Comparison of ENCODE assay signal across 22 cellular contexts in the genomic region with DNA sequence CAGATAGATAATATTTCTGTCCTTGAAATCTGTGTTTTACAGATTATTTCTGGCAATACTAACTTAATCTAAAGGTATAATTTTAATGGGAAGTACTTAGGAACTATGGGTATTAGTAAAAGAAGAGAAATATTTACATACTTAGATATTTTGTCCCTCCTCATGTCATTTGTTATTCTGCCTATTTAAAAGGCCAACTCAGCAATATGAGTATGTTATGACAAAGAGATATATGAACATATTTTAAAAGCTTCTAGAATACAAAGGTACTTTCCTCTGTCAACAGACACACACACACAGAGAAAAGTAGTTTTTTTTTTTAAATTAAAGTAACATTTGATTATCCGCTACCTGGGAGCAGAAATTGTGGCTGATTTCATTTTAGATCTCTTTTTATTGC. TPM values are rescaled to one million over a fixed set of nuclear protein-coding genes. Genes with fewer than 3 reads are reported as not detected.
"Had no signal": no experiment of that assay in that cellular context is flagged by ENCODE, and none has a peak within 500 bp of the region (broad histone marks: within the 10 kb centered on the region; RNA-seq: fewer than 3 reads in every experiment).

No MANE protein-coding gene starts in this region.

- H3K9me3 ChIP-seq: gastroesophageal sphincter, spleen, upper lobe of left lung had no signal

- H3K4me1 ChIP-seq: upper lobe of left lung had no signal

- ATAC-seq: activated T-cell treated with anti-CD3 and anti-CD28 coated beads, Interleukin-2, amount 50 U/mL, for 72 hours; gastroesophageal sphincter; left ventricle myocardium superior; naive thymus-derived CD8-positive, alpha-beta T cell; stimulated activated naive CD8-positive, alpha-beta T cell treated with anti-CD3 and anti-CD28 coated beads, Interleukin-15, Interleukin-2, amounts not matched to agents 100 U/mL and 50 U/mL, for 24 hours had no signal

- DNase-seq: activated CD4-positive, alpha-beta memory T cell treated with anti-CD3 and anti-CD28 coated beads, Interleukin-2, amount 10 ng/mL, durations not matched to agents 7 days and 5 days; activated CD4-positive, alpha-beta T cell treated with anti-CD3 and anti-CD28 coated beads, Interleukin-2, amount 10 ng/mL, durations not matched to agents 24 days and 14 days; activated effector memory CD4-positive, alpha-beta T cell treated with Interleukin-2 at 50 U/mL for 16 hours; activated naive CD4-positive, alpha-beta T cell treated with anti-CD3 and anti-CD28 coated beads for 36 hours; activated naive CD8-positive, alpha-beta T cell treated with anti-CD3 and anti-CD28 coated beads, Interleukin-2, amount 10 ng/mL, durations not matched to agents 7 days and 5 days; activated T-cell treated with anti-CD3 and anti-CD28 coated beads, Interleukin-2, amount 50 U/mL, for 72 hours; amniotic stem cell; dermis blood vessel endothelial cell; effector CD8-positive, alpha-beta T cell; head of caudate nucleus; hypothalamus; left ventricle myocardium superior; mammary epithelial cell; naive thymus-derived CD8-positive, alpha-beta T cell; retina; spleen; stimulated activated CD4-positive, alpha-beta T cell treated with anti-CD3 and anti-CD28 coated beads, Interleukin-4, amount 100 ng/mL, for 24 hours; stimulated activated naive CD8-positive, alpha-beta T cell treated with anti-CD3 and anti-CD28 coated beads, Interleukin-15, Interleukin-2, amounts not matched to agents 100 U/mL and 50 U/mL, for 24 hours; upper lobe of left lung had no signal

- H3K27me3 Mint-ChIP-seq: activated CD4-positive, alpha-beta memory T cell treated with anti-CD3 and anti-CD28 coated beads, Interleukin-2, amount 10 ng/mL, durations not matched to agents 7 days and 5 days; activated CD4-positive, alpha-beta T cell treated with anti-CD3 and anti-CD28 coated beads, Interleukin-2, amount 10 ng/mL, durations not matched to agents 24 days and 14 days; activated naive CD8-positive, alpha-beta T cell treated with anti-CD3 and anti-CD28 coated beads, Interleukin-2, amount 10 ng/mL, durations not matched to agents 7 days and 5 days; progenitor cell of endocrine pancreas had no signal

- H3K4me3 Mint-ChIP-seq: activated CD4-positive, alpha-beta memory T cell treated with anti-CD3 and anti-CD28 coated beads, Interleukin-2, amount 10 ng/mL, durations not matched to agents 7 days and 5 days; activated CD4-positive, alpha-beta T cell treated with anti-CD3 and anti-CD28 coated beads, Interleukin-2, amount 10 ng/mL, durations not matched to agents 24 days and 14 days; activated naive CD4-positive, alpha-beta T cell treated with anti-CD3 and anti-CD28 coated beads for 36 hours; activated naive CD8-positive, alpha-beta T cell treated with anti-CD3 and anti-CD28 coated beads, Interleukin-2, amount 10 ng/mL, durations not matched to agents 7 days and 5 days; activated T-cell treated with anti-CD3 and anti-CD28 coated beads, Interleukin-2, amount 50 U/mL, for 72 hours; mesothelial cell of epicardium; naive thymus-derived CD8-positive, alpha-beta T cell had no signal

- H3K4me1 Mint-ChIP-seq: naive thymus-derived CD8-positive, alpha-beta T cell had no signal

- H3K9me3 Mint-ChIP-seq: activated CD4-positive, alpha-beta memory T cell treated with anti-CD3 and anti-CD28 coated beads, Interleukin-2, amount 10 ng/mL, durations not matched to agents 7 days and 5 days; activated CD4-positive, alpha-beta T cell treated with anti-CD3 and anti-CD28 coated beads, Interleukin-2, amount 10 ng/mL, durations not matched to agents 24 days and 14 days; activated naive CD4-positive, alpha-beta T cell treated with anti-CD3 and anti-CD28 coated beads for 36 hours; activated naive CD8-positive, alpha-beta T cell treated with anti-CD3 and anti-CD28 coated beads, Interleukin-2, amount 10 ng/mL, durations not matched to agents 7 days and 5 days; activated T-cell treated with anti-CD3 and anti-CD28 coated beads, Interleukin-2, amount 50 U/mL, for 72 hours had no signal

- H3K27ac Mint-ChIP-seq: activated CD4-positive, alpha-beta memory T cell treated with anti-CD3 and anti-CD28 coated beads, Interleukin-2, amount 10 ng/mL, durations not matched to agents 7 days and 5 days; activated CD4-positive, alpha-beta T cell treated with anti-CD3 and anti-CD28 coated beads, Interleukin-2, amount 10 ng/mL, durations not matched to agents 24 days and 14 days; activated naive CD4-positive, alpha-beta T cell treated with anti-CD3 and anti-CD28 coated beads for 36 hours; activated naive CD8-positive, alpha-beta T cell treated with anti-CD3 and anti-CD28 coated beads, Interleukin-2, amount 10 ng/mL, durations not matched to agents 7 days and 5 days; activated T-cell treated with anti-CD3 and anti-CD28 coated beads, Interleukin-2, amount 50 U/mL, for 72 hours; mesothelial cell of epicardium; naive thymus-derived CD8-positive, alpha-beta T cell; progenitor cell of endocrine pancreas had no signal

- H3K36me3 Mint-ChIP-seq: naive thymus-derived CD8-positive, alpha-beta T cell had no signal

- H3K27me3 ChIP-seq: gastroesophageal sphincter, spleen, upper lobe of left lung had no signal

- H3K27ac ChIP-seq: gastroesophageal sphincter, spleen had no signal

- H3K4me3 ChIP-seq: gastroesophageal sphincter, spleen, upper lobe of left lung had no signal

- H3K36me3 ChIP-seq: gastroesophageal sphincter, spleen, upper lobe of left lung had no signal

RNA-seq across cellular contexts. Expression of gene SLC7A11, which starts 7.9 kb away (rescaled TPM):
- polyA plus RNA-seq: naive thymus-derived CD8-positive, alpha-beta T cell had no signal
